Comparison of ENCODE assay signal across 34 cellular contexts in genomic region chr3:56404884-56405283, GRCh38.
"Had no signal": no experiment of that assay in that cellular context is flagged by ENCODE, and none has a peak within 500 bp of the region (broad histone marks: within the 10 kb centered on the region; RNA-seq: fewer than 3 reads in every experiment).

No MANE protein-coding gene starts in this region.

- H3K27ac Mint-ChIP-seq: activated CD4-positive, alpha-beta memory T cell treated with anti-CD3 and anti-CD28 coated beads, Interleukin-2, amount 10 ng/mL, durations not matched to agents 7 days and 5 days; activated CD4-positive, alpha-beta T cell treated with anti-CD3 and anti-CD28 coated beads for 36 hours; activated CD4-positive, alpha-beta T cell treated with anti-CD3 and anti-CD28 coated beads, Interleukin-2, amount 10 ng/mL, durations not matched to agents 7 days and 5 days; activated CD8-positive, alpha-beta memory T cell treated with anti-CD3 and anti-CD28 coated beads, Interleukin-2, amount 10 ng/mL, durations not matched to agents 7 days and 5 days; activated CD8-positive, alpha-beta T cell treated with anti-CD3 and anti-CD28 coated beads, Interleukin-2, amount 10 ng/mL, durations not matched to agents 7 days and 5 days; activated naive CD4-positive, alpha-beta T cell treated with anti-CD3 and anti-CD28 coated beads, Interleukin-2, amount 10 ng/mL, durations not matched to agents 7 days and 5 days; activated naive CD4-positive, alpha-beta T cell treated with anti-CD3 and anti-CD28 coated beads, Interleukin-2, amount 50 U/mL, for 24 hours; activated naive CD8-positive, alpha-beta T cell; activated naive CD8-positive, alpha-beta T cell treated with anti-CD3 and anti-CD28 coated beads, Interleukin-2, amount 10 ng/mL, durations not matched to agents 7 days and 5 days; activated naive CD8-positive, alpha-beta T cell treated with anti-CD3 and anti-CD28 coated beads, Interleukin-2, amount 50 U/mL, for 24 hours; activated T-cell treated with anti-CD3 and anti-CD28 coated beads, Interleukin-2, amount 50 U/mL, for 24 hours; activated T-helper 2 cell treated with anti-CD3 and anti-CD28 coated beads, Interferon-gamma antibody, Interleukin-2, Interleukin-4, amounts not matched to agents 10 μg/mL and 5 μg/mL and 100 μg/mL, durations not matched to agents 14 hours and 24 hours and 36 hours; brain; T-helper 1 cell treated with Interleukin-12 subunit alpha and Interleukin-12 subunit beta and Interleukin-4 antibody, amounts not matched to agents 30 μg/mL and 1 μg/mL, for 36 hours; T-helper 2 cell treated with Interferon-gamma antibody and Interleukin-4, amounts not matched to agents 5 μg/mL and 100 μg/mL, for 36 hours had no signal

- DNase-seq: activated CD4-positive, alpha-beta memory T cell treated with anti-CD3 and anti-CD28 coated beads, Interleukin-2, amount 10 ng/mL, durations not matched to agents 7 days and 5 days; activated CD4-positive, alpha-beta T cell treated with anti-CD3 and anti-CD28 coated beads for 1 hour; activated CD4-positive, alpha-beta T cell treated with anti-CD3 and anti-CD28 coated beads for 36 hours; activated CD4-positive, alpha-beta T cell treated with anti-CD3 and anti-CD28 coated beads for 48 hours; activated CD4-positive, alpha-beta T cell treated with anti-CD3 and anti-CD28 coated beads, Interleukin-2, amount 10 ng/mL, durations not matched to agents 7 days and 5 days; activated CD4-positive, alpha-beta T cell treated with anti-CD3 and anti-CD28 coated beads, Interleukin-2, amount 50 U/mL, for 48 hours; activated CD4-positive, CD25-positive, alpha-beta regulatory T cell; activated CD8-positive, alpha-beta memory T cell treated with anti-CD3 and anti-CD28 coated beads for 24 hours; activated CD8-positive, alpha-beta memory T cell treated with anti-CD3 and anti-CD28 coated beads, Interleukin-2, amount 10 ng/mL, durations not matched to agents 7 days and 5 days; activated CD8-positive, alpha-beta memory T cell treated with anti-CD3 and anti-CD28 coated beads, Interleukin-2, amount 50 U/mL, for 48 hours; activated CD8-positive, alpha-beta T cell treated with anti-CD3 and anti-CD28 coated beads, Interleukin-2, amount 10 ng/mL, durations not matched to agents 7 days and 5 days; activated effector memory CD4-positive, alpha-beta T cell treated with Interleukin-2 at 50 U/mL for 16 hours; activated gamma-delta T cell; activated naive CD4-positive, alpha-beta T cell treated with anti-CD3 and anti-CD28 coated beads, Interleukin-2, amount 10 ng/mL, durations not matched to agents 7 days and 5 days; activated naive CD4-positive, alpha-beta T cell treated with Interleukin-2 at 50 U/mL for 16 hours; activated naive CD8-positive, alpha-beta T cell treated with anti-CD3 and anti-CD28 coated beads, Interleukin-2, amount 10 ng/mL, durations not matched to agents 7 days and 5 days; activated naive CD8-positive, alpha-beta T cell treated with anti-CD3 and anti-CD28 coated beads, Interleukin-2, amount 50 U/mL, for 24 hours; activated T-cell treated with anti-CD3 and anti-CD28 coated beads, Interleukin-2, amount 50 U/mL, for 24 hours; activated T-cell treated with anti-CD3 and anti-CD28 coated beads, Interleukin-2, amount 50 U/mL, for 48 hours; amygdala; anterior cingulate cortex; caudate nucleus; cerebellar nuclear complex; T-helper 1 cell; T-helper 2 cell; T-helper 9 cell had no signal

- H3K27me3 Mint-ChIP-seq: brain had no signal

- ATAC-seq: activated CD4-positive, alpha-beta T cell treated with anti-CD3 and anti-CD28 coated beads for 36 hours; activated CD4-positive, CD25-positive, alpha-beta regulatory T cell treated with anti-CD3 and anti-CD28 coated beads, Interleukin-2, amount 50 U/mL, for 24 hours; activated CD8-positive, alpha-beta memory T cell treated with anti-CD3 and anti-CD28 coated beads, Interleukin-2, amount 10 ng/mL, durations not matched to agents 7 days and 5 days; activated CD8-positive, alpha-beta T cell treated with anti-CD3 and anti-CD28 coated beads, Interleukin-2, amount 10 ng/mL, durations not matched to agents 7 days and 5 days; activated naive CD8-positive, alpha-beta T cell treated with anti-CD3 and anti-CD28 coated beads, Interleukin-2, amount 50 U/mL, for 24 hours had no signal

- H3K9me3 Mint-ChIP-seq: activated CD4-positive, alpha-beta memory T cell treated with anti-CD3 and anti-CD28 coated beads, Interleukin-2, amount 10 ng/mL, durations not matched to agents 7 days and 5 days; activated CD4-positive, alpha-beta T cell treated with anti-CD3 and anti-CD28 coated beads, Interleukin-2, amount 10 ng/mL, durations not matched to agents 7 days and 5 days; activated naive CD4-positive, alpha-beta T cell treated with anti-CD3 and anti-CD28 coated beads, Interleukin-2, amount 10 ng/mL, durations not matched to agents 7 days and 5 days; activated naive CD4-positive, alpha-beta T cell treated with anti-CD3 and anti-CD28 coated beads, Interleukin-2, amount 50 U/mL, for 24 hours; activated naive CD8-positive, alpha-beta T cell treated with anti-CD3 and anti-CD28 coated beads, Interleukin-2, amount 10 ng/mL, durations not matched to agents 7 days and 5 days; activated T-cell treated with anti-CD3 and anti-CD28 coated beads, Interleukin-2, amount 50 U/mL, for 24 hours; activated T-helper 2 cell treated with anti-CD3 and anti-CD28 coated beads, Interferon-gamma antibody, Interleukin-2, Interleukin-4, amounts not matched to agents 10 μg/mL and 5 μg/mL and 100 μg/mL, durations not matched to agents 14 hours and 24 hours and 36 hours; central memory CD8-positive, alpha-beta T cell; T-helper 1 cell treated with Interleukin-12 subunit alpha and Interleukin-12 subunit beta and Interleukin-4 antibody, amounts not matched to agents 30 μg/mL and 1 μg/mL, for 36 hours; T-helper 2 cell treated with Interferon-gamma antibody and Interleukin-4, amounts not matched to agents 5 μg/mL and 100 μg/mL, for 36 hours had no signal

- H3K4me1 Mint-ChIP-seq: activated CD4-positive, alpha-beta memory T cell treated with anti-CD3 and anti-CD28 coated beads, Interleukin-2, amount 10 ng/mL, durations not matched to agents 7 days and 5 days; activated CD4-positive, alpha-beta T cell treated with anti-CD3 and anti-CD28 coated beads for 36 hours; activated CD4-positive, alpha-beta T cell treated with anti-CD3 and anti-CD28 coated beads, Interleukin-2, amount 10 ng/mL, durations not matched to agents 7 days and 5 days; activated CD8-positive, alpha-beta memory T cell treated with anti-CD3 and anti-CD28 coated beads, Interleukin-2, amount 10 ng/mL, durations not matched to agents 7 days and 5 days; activated naive CD4-positive, alpha-beta T cell treated with anti-CD3 and anti-CD28 coated beads, Interleukin-2, amount 10 ng/mL, durations not matched to agents 7 days and 5 days; activated naive CD4-positive, alpha-beta T cell treated with anti-CD3 and anti-CD28 coated beads, Interleukin-2, amount 50 U/mL, for 24 hours; activated naive CD8-positive, alpha-beta T cell treated with anti-CD3 and anti-CD28 coated beads, Interleukin-2, amount 10 ng/mL, durations not matched to agents 7 days and 5 days; activated naive CD8-positive, alpha-beta T cell treated with anti-CD3 and anti-CD28 coated beads, Interleukin-2, amount 50 U/mL, for 24 hours; central memory CD8-positive, alpha-beta T cell had no signal

- H3K4me3 Mint-ChIP-seq: activated CD4-positive, alpha-beta memory T cell treated with anti-CD3 and anti-CD28 coated beads, Interleukin-2, amount 10 ng/mL, durations not matched to agents 7 days and 5 days; activated CD4-positive, alpha-beta T cell treated with anti-CD3 and anti-CD28 coated beads for 36 hours; activated CD4-positive, alpha-beta T cell treated with anti-CD3 and anti-CD28 coated beads, Interleukin-2, amount 10 ng/mL, durations not matched to agents 7 days and 5 days; activated CD8-positive, alpha-beta memory T cell treated with anti-CD3 and anti-CD28 coated beads, Interleukin-2, amount 10 ng/mL, durations not matched to agents 7 days and 5 days; activated CD8-positive, alpha-beta T cell treated with anti-CD3 and anti-CD28 coated beads, Interleukin-2, amount 10 ng/mL, durations not matched to agents 7 days and 5 days; activated naive CD4-positive, alpha-beta T cell treated with anti-CD3 and anti-CD28 coated beads, Interleukin-2, amount 10 ng/mL, durations not matched to agents 7 days and 5 days; activated naive CD4-positive, alpha-beta T cell treated with anti-CD3 and anti-CD28 coated beads, Interleukin-2, amount 50 U/mL, for 24 hours; activated naive CD8-positive, alpha-beta T cell; activated naive CD8-positive, alpha-beta T cell treated with anti-CD3 and anti-CD28 coated beads, Interleukin-2, amount 10 ng/mL, durations not matched to agents 7 days and 5 days; activated naive CD8-positive, alpha-beta T cell treated with anti-CD3 and anti-CD28 coated beads, Interleukin-2, amount 50 U/mL, for 24 hours; activated T-cell treated with anti-CD3 and anti-CD28 coated beads, Interleukin-2, amount 50 U/mL, for 24 hours; brain; central memory CD8-positive, alpha-beta T cell; T-helper 1 cell treated with Interleukin-12 subunit alpha and Interleukin-12 subunit beta and Interleukin-4 antibody, amounts not matched to agents 30 μg/mL and 1 μg/mL, for 36 hours; T-helper 2 cell treated with Interferon-gamma antibody and Interleukin-4, amounts not matched to agents 5 μg/mL and 100 μg/mL, for 36 hours had no signal

- H3K36me3 Mint-ChIP-seq: activated CD8-positive, alpha-beta memory T cell treated with anti-CD3 and anti-CD28 coated beads, Interleukin-2, amount 10 ng/mL, durations not matched to agents 7 days and 5 days; activated naive CD4-positive, alpha-beta T cell treated with anti-CD3 and anti-CD28 coated beads, Interleukin-2, amount 10 ng/mL, durations not matched to agents 7 days and 5 days; activated naive CD4-positive, alpha-beta T cell treated with anti-CD3 and anti-CD28 coated beads, Interleukin-2, amount 50 U/mL, for 24 hours; activated naive CD8-positive, alpha-beta T cell; activated naive CD8-positive, alpha-beta T cell treated with anti-CD3 and anti-CD28 coated beads, Interleukin-2, amount 10 ng/mL, durations not matched to agents 7 days and 5 days; brain had no signal
